22 cellular contexts compared by ENCODE assay signal in the genomic region with DNA sequence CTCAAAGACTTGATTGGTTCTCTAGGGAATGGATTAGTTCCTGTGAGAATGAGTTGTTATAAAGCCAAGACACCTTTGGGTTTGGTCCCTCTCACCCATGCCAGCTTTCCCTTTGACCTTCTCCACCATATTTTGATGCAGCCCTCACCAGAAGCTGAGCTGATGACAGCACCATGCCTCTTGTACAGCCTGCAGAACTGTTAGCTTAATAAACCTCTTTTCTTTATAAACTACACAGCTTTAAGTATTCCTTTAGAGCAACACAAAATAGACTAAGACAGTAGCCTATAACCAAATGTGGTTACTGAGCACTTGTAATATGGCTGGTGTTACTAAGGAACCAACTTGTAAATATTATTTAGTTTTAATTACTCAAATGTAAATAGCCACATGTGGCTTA. TPM values are rescaled to one million over a fixed set of nuclear protein-coding genes. Genes with fewer than 3 reads are reported as not detected.
DNase-seq lines count a peak whose midpoint lies in the region; ATAC-seq, FAIRE-seq and TF ChIP-seq lines count a peak whose summit lies in the region.
"Had no signal": no experiment of that assay in that cellular context is flagged by ENCODE, and none has a peak within 500 bp of the region (broad histone marks: within the 10 kb centered on the region; RNA-seq: fewer than 3 reads in every experiment).

No MANE protein-coding gene starts in this region.

- POLR2A ChIA-PET in K562 (lab: Yijun Ruan, JAX) = no interaction called here

- no peak for TF ChIP-seq POLR2A in GM12892 (IDR thresholded peaks at IDR 0.05; ENCODE audit: low read depth, low read length)
- no peak for TF ChIP-seq POLR2A in K562 (conservative IDR thresholded peaks at IDR 0.05)
- no peak for TF ChIP-seq POLR2A in prostate gland (IDR thresholded peaks at IDR 0.05)

- H3K9me1 ChIP-seq in K562 (ENCODE audit: control insufficient read depth, insufficient read depth, low read length) = no peaks in the 10 kb centered on the region

- H3K79me2 ChIP-seq in K562 (ENCODE audit: control insufficient read depth, insufficient read depth, low read length) = no peaks in the 10 kb centered on the region

- H3K4me2 ChIP-seq in K562 (ENCODE audit: insufficient read depth, low read length) = no peak overlapping the region
- H3K4me2 ChIP-seq: A549; BLaER1 treated with 17β-estradiol and CSF1 and Interleukin-3, amounts not matched to agents 10 nM and 100 nM; GM23338 had no signal

- no peaks in the 10 kb centered on the region for H4K20me1 ChIP-seq in K562 (replicated peaks; ENCODE audit: control insufficient read depth, insufficient read depth, low read length)

- TF ChIP-seq CTCF in K562 (IDR thresholded peaks at IDR 0.05 in 2 of 3, conservative IDR thresholded peaks at IDR 0.05 in 1 of 3; ENCODE audit: insufficient read depth in 2 of 3, low read depth in 1 of 3, low read length in 3 of 3) (no peak), neutrophil (IDR thresholded peaks at IDR 0.05) (no peak), prostate gland (IDR thresholded peaks at IDR 0.05) (no peak)

- H2AFZ ChIP-seq in K562 (ENCODE audit: low read depth, low read length) = no peak overlapping the region
- H2AFZ ChIP-seq: GM23338 had no signal

- no peak for ATAC-seq in K562
- ATAC-seq: A549, GM12878, GM23338, HCT116 had no signal

- H3K4me1 ChIP-seq in K562 (replicated peaks in 1 of 2; ENCODE audit: control insufficient read depth in 2 of 2, insufficient read depth in 2 of 2, low read length in 2 of 2) (no peaks in the 10 kb centered on the region), neutrophil (ENCODE audit: control insufficient read depth in 1 of 2, insufficient read depth in 1 of 2, low read depth in 1 of 2, low read length in 1 of 2) (peaks cover 81 to 85% of the 10 kb centered on the region in 2 experiments), prostate gland (replicated peaks) (no peaks in the 10 kb centered on the region)
- H3K4me1 ChIP-seq: A549; BE2C; BLaER1 treated with 17β-estradiol and CSF1 and Interleukin-3, amounts not matched to agents 10 nM and 100 nM; Caco-2 had no signal

- intact Hi-C loops in K562 (cut with micrococcal nuclease) = no loop called here
- intact Hi-C loops in prostate gland (cut with DNase I) = no loop called here

- H3K9me3 ChIP-seq in K562 (replicated peaks; ENCODE audit: control insufficient read depth, insufficient read depth, low read depth, low read length) (no peaks in the 10 kb centered on the region), neutrophil (no peaks in the 10 kb centered on the region), prostate gland (no peaks in the 10 kb centered on the region)
- H3K9me3 ChIP-seq: BE2C, Caco-2 had no signal

- FAIRE-seq in GM12892 (lab: Jason Lieb, UNC) = peak; percentile 9
- no peak for FAIRE-seq in K562 (lab: Jason Lieb, UNC)
- FAIRE-seq: A549, GM12878, GM18507 had no signal

- in situ Hi-C loops in K562 (cut with MboI) = no loop called here

- H3K4me3 ChIP-seq in K562 (no peak overlapping the region), neutrophil (ENCODE audit: low read depth in 1 of 2, low read length in 1 of 2) (peak overlapping the region in 1 of 2 experiments; percentile 6), prostate gland (no peak overlapping the region)
- H3K4me3 ChIP-seq: A549; BLaER1 treated with 17β-estradiol and CSF1 and Interleukin-3, amounts not matched to agents 10 nM and 100 nM; GM12878; GM23338 had no signal

- DNase-seq in GM12892 (ENCODE audit: insufficient read length) = no peak
- no peak for DNase-seq in K562 (ENCODE audit: extremely low read depth in 1 of 4, low spot score in 3 of 4)
- DNase-seq in dermis blood vessel endothelial cell = no peak
- no peak for DNase-seq in prostate gland (ENCODE audit: low spot score)
- no peak for DNase-seq in stimulated activated CD4-positive, alpha-beta T cell treated with anti-CD3 and anti-CD28 coated beads, Interleukin-2, amount 100 ng/mL, for 48 hours
- DNase-seq: 8988T; ACHN; AML-193; BE2C; Caco-2; CD4-positive, alpha-beta memory T cell; DMS79; EL; GDM1; H9 had no signal

- no peak for TF ChIP-seq RAD21 in K562 (CRISPR knock-in tag; conservative IDR thresholded peaks at IDR 0.05 in 1 of 2, IDR thresholded peaks at IDR 0.05 in 1 of 2)

- H3K36me3 ChIP-seq in K562 (ENCODE audit: control insufficient read depth, insufficient read depth, low read length) (no peaks in the 10 kb centered on the region), neutrophil (no peaks in the 10 kb centered on the region), prostate gland (no peaks in the 10 kb centered on the region)
- H3K36me3 ChIP-seq: BE2C had no signal

- TF ChIP-seq EP300 in K562 (IDR thresholded peaks at IDR 0.05; ENCODE audit: low read length) = no peak

- BruUV-seq in K562 (replicated peaks; lab: Mats Ljungman, UMichigan) = no TSS peak

- H3K27me3 ChIP-seq in K562 (ENCODE audit: control insufficient read depth in 2 of 2, insufficient read depth in 2 of 2, low read length in 2 of 2) (no peaks in the 10 kb centered on the region), neutrophil (no peaks in the 10 kb centered on the region), prostate gland (replicated peaks; ENCODE audit: insufficient read depth) (no peaks in the 10 kb centered on the region)
- H3K27me3 ChIP-seq: BE2C; BLaER1 treated with 17β-estradiol and CSF1 and Interleukin-3, amounts not matched to agents 10 nM and 100 nM had no signal

- CTCF ChIA-PET in K562 (lab: Yijun Ruan, JAX; ENCODE audit: low intra/inter-chr PET ratio) = no interaction called here

- no peak overlapping the region for H3K9ac ChIP-seq in K562 (ENCODE audit: insufficient read depth in 1 of 2, low read depth in 2 of 2, low read length in 2 of 2)
- H3K9ac ChIP-seq: BLaER1 treated with 17β-estradiol and CSF1 and Interleukin-3, amounts not matched to agents 10 nM and 100 nM had no signal

- H3K27ac ChIP-seq in K562 (ENCODE audit: extremely low read depth, low read depth, low read length) (no peak overlapping the region), neutrophil (peak overlapping the region; percentile 82), prostate gland (no peak overlapping the region)
- H3K27ac ChIP-seq: A549; BLaER1 treated with 17β-estradiol and CSF1 and Interleukin-3, amounts not matched to agents 10 nM and 100 nM had no signal

TF ChIP-seq in K562, 482 proteins besides CTCF, POLR2A, EP300 and RAD21:
- TF ChIP-seq ZNF766 (CRISPR knock-in tag; conservative IDR thresholded peaks at IDR 0.05) (peak; percentile 93), JUNB (CRISPR knock-in tag; conservative IDR thresholded peaks at IDR 0.05) (no peak)

RNA-seq across cellular contexts. Expression of gene BAZ2B, which starts 55.1 kb away (rescaled TPM):
- 27.2 TPM for polyA plus RNA-seq in GM12892 (2012; ENCODE audit: missing spikeins)
- 47.7 and 122 TPM in 2 replicates for total RNA-seq in K562 (2011; cell fraction: chromatin; rRNA removed; ENCODE audit: low replicate concordance)
- total RNA-seq in K562 (2011; cell fraction: nucleolus; rRNA removed) = 18.2 and 25.5 TPM in 2 replicates
- 38.1 and 47.5 TPM in 2 replicates for total RNA-seq in K562 (2011; cell fraction: nucleoplasm; rRNA removed)
- total RNA-seq in K562 (2014; rRNA removed) (15.1 and 16.2 TPM in 2 replicates), K562 (2014; rRNA removed; fragmentation: Illumina TruSeq; extraction: Trizol) (30.7 and 33.1 TPM in 2 replicates), K562 (2015; rRNA removed; fragmentation: Illumina TruSeq; extraction: Trizol) (38.6 and 39.4 TPM in 2 replicates), K562 (2021) (18.7 and 19.7 TPM in 2 replicates), dermis blood vessel endothelial cell (132 and 133 TPM in 2 replicates), prostate gland (10 to 100 TPM; 60.8 to 84.5 TPM)
- polyA plus RNA-seq in K562 (2011; rRNA removed) (19.8 and 20.9 TPM in 2 replicates), K562 (2014; fragmentation: Illumina TruSeq; extraction: Trizol) (16.9 and 20.0 TPM in 2 replicates), K562 (2014; fragmentation: Nextera tagmentation; extraction: Ambion mirVana) (1 to 10 TPM; 7.5 to 8.1 TPM), K562 (2014; rRNA removed) (14.2 and 21.4 TPM in 2 replicates)
- 7.0 and 11.9 TPM in 2 replicates for polyA plus RNA-seq in K562 (2011; cell fraction: cytosol; rRNA removed)
- 39.3 and 42.1 TPM in 2 replicates for polyA plus RNA-seq in K562 (2011; cell fraction: nucleus; rRNA removed)
- 11.6 and 14.6 TPM in 2 replicates for polyA plus RNA-seq in K562 (2012)
- 56.8 and 85.7 TPM in 2 replicates for polyA minus RNA-seq in K562 (2011; rRNA and poly(A)+ RNA removed)
- polyA minus RNA-seq in K562 (2011; cell fraction: cytosol; rRNA and poly(A)+ RNA removed) = 13.4 and 18.4 TPM in 2 replicates
- 45.0 and 103 TPM in 2 replicates for polyA minus RNA-seq in K562 (2011; cell fraction: nucleus; rRNA and poly(A)+ RNA removed)
